19 cellular contexts compared by ENCODE assay signal in the genomic region with DNA sequence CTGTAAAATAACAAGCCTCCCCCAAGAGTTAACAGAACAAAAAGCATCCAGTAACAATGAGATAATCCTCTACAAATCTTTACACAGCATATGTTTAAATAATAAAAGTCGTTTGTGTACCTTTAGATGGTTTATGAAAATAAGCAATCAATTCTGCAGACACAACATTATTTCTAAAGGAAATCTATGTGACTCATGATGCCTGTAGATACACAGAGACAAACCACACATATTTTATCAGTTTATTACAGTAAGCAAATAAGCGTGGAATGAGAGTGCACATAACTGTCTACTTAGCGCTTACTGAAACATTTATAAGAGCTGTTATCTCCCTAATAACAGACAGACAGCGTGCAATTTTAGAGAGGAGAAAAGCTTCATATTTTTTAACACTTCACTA.
DNase-seq lines count a peak whose midpoint lies in the region; FAIRE-seq and TF ChIP-seq lines count a peak whose summit lies in the region.
"Had no signal": no experiment of that assay in that cellular context is flagged by ENCODE, and none has a peak within 500 bp of the region (broad histone marks: within the 10 kb centered on the region; RNA-seq: fewer than 3 reads in every experiment).

No MANE protein-coding gene starts in this region.

- peak; percentile 49 for DNase-seq in EL
- DNase-seq in NCI-H146 (lab: John Stamatoyannopoulos, UW): peak; percentile 17
- DNase-seq in astrocyte (ENCODE audit: low read depth): peak; percentile 68
- no peak for DNase-seq in HK-2 (ENCODE audit: unreplicated experiment)
- DNase-seq in nephron progenitor cell: no peak
- DNase-seq in retina: no peak
- no peak for DNase-seq in stimulated activated CD8-positive, alpha-beta memory T cell treated with anti-CD3 and anti-CD28 coated beads, Interleukin-4, amount 100 ng/mL, for 48 hours
- DNase-seq: activated CD4-positive, alpha-beta T cell treated with anti-CD3 and anti-CD28 coated beads for 48 hours; C1 segment of cervical spinal cord; central memory CD4-positive, alpha-beta T cell; nucleus accumbens; trophoblast cell had no signal

- H3K27ac Mint-ChIP-seq in astrocyte (ENCODE audit: unreplicated experiment) (no peak overlapping the region), nephron progenitor cell (no peak overlapping the region)
- H3K27ac Mint-ChIP-seq: activated naive CD4-positive, alpha-beta T cell treated with anti-CD3 and anti-CD28 coated beads, Interleukin-2, amount 50 U/mL, for 72 hours; mesothelial cell of epicardium; stimulated activated memory B cell treated with anti-CD40 and anti-IgM and Interleukin-4, amounts not matched to agents 10 μg/mL and 1 μg/mL and 100 μg/mL, for 72 hours; T-helper 2 cell treated with Interferon-gamma antibody and Interleukin-4, amounts not matched to agents 5 μg/mL and 100 μg/mL, for 36 hours had no signal

- H3K36me3 ChIP-seq in astrocyte (ENCODE audit: insufficient read depth, low read length): no peaks in the 10 kb centered on the region

- no peaks in the 10 kb centered on the region for H3K79me2 ChIP-seq in astrocyte (ENCODE audit: insufficient read depth, low read length)

- H3K36me3 Mint-ChIP-seq in astrocyte (ENCODE audit: low read depth, unreplicated experiment): peaks cover 7% of the 10 kb centered on the region
- peaks cover 12% of the 10 kb centered on the region for H3K36me3 Mint-ChIP-seq in nephron progenitor cell (ENCODE audit: low read depth)

- no peak overlapping the region for H3K4me3 ChIP-seq in astrocyte (ENCODE audit: insufficient read depth, low read depth, low read length)
- H3K4me3 ChIP-seq: GM12878 had no signal

- no peak overlapping the region for H3K27ac ChIP-seq in astrocyte (ENCODE audit: low read depth, low read length)
- H3K27ac ChIP-seq: KMS-11 had no signal

- peak; percentile 43 for FAIRE-seq in astrocyte (lab: Jason Lieb, UNC)
- peak; percentile 97 for FAIRE-seq in islet of Langerhans (lab: Jason Lieb, UNC)
- FAIRE-seq: GM12878 had no signal

- H2AFZ ChIP-seq in astrocyte (ENCODE audit: low read depth, low read length): no peak overlapping the region

- H3K27me3 Mint-ChIP-seq in astrocyte (ENCODE audit: low read depth, unreplicated experiment) (no peaks in the 10 kb centered on the region), nephron progenitor cell (ENCODE audit: low read depth, poor library complexity) (peaks cover 3% of the 10 kb centered on the region)
- H3K27me3 Mint-ChIP-seq: stimulated activated memory B cell treated with anti-CD40 and anti-IgM and Interleukin-4, amounts not matched to agents 10 μg/mL and 1 μg/mL and 100 μg/mL, for 72 hours had no signal

- no peaks in the 10 kb centered on the region for H4K20me1 ChIP-seq in astrocyte (ENCODE audit: insufficient read depth, low read length)

- no peak overlapping the region for H3K9ac ChIP-seq in astrocyte (ENCODE audit: low read length)
- H3K9ac ChIP-seq: KMS-11 had no signal

- no peak overlapping the region for H3K4me2 ChIP-seq in astrocyte (ENCODE audit: low read length)
- H3K4me2 ChIP-seq: KMS-11 had no signal

- H3K9me3 ChIP-seq in astrocyte (ENCODE audit: insufficient read depth, low read depth, low read length): no peaks in the 10 kb centered on the region

- H3K4me1 Mint-ChIP-seq in astrocyte (ENCODE audit: low read depth, unreplicated experiment): peaks cover 4% of the 10 kb centered on the region
- peaks cover 10% of the 10 kb centered on the region for H3K4me1 Mint-ChIP-seq in nephron progenitor cell
- H3K4me1 Mint-ChIP-seq: mesothelial cell of epicardium; stimulated activated memory B cell treated with anti-CD40 and anti-IgM and Interleukin-4, amounts not matched to agents 10 μg/mL and 1 μg/mL and 100 μg/mL, for 72 hours had no signal

- TF ChIP-seq CTCF in astrocyte (IDR thresholded peaks at IDR 0.05; ENCODE audit: insufficient read depth, low read depth, low read length) (no peak), nephron progenitor cell (IDR thresholded peaks at IDR 0.05) (no peak)

- H3K27me3 ChIP-seq in astrocyte (ENCODE audit: insufficient read depth, low read length): no peaks in the 10 kb centered on the region

- H3K4me3 Mint-ChIP-seq in astrocyte (ENCODE audit: unreplicated experiment): no peak overlapping the region
- H3K4me3 Mint-ChIP-seq in nephron progenitor cell: no peak overlapping the region
- H3K4me3 Mint-ChIP-seq: mesothelial cell of epicardium; stimulated activated memory B cell treated with anti-CD40 and anti-IgM and Interleukin-4, amounts not matched to agents 10 μg/mL and 1 μg/mL and 100 μg/mL, for 72 hours; T-helper 2 cell treated with Interferon-gamma antibody and Interleukin-4, amounts not matched to agents 5 μg/mL and 100 μg/mL, for 36 hours had no signal

- H3K9me3 Mint-ChIP-seq in astrocyte (ENCODE audit: unreplicated experiment) (peaks cover 1% of the 10 kb centered on the region), nephron progenitor cell (peaks cover 6% of the 10 kb centered on the region)
- H3K9me3 Mint-ChIP-seq: stimulated activated memory B cell treated with anti-CD40 and anti-IgM and Interleukin-4, amounts not matched to agents 10 μg/mL and 1 μg/mL and 100 μg/mL, for 72 hours; T-helper 2 cell treated with Interferon-gamma antibody and Interleukin-4, amounts not matched to agents 5 μg/mL and 100 μg/mL, for 36 hours had no signal

- no peaks in the 10 kb centered on the region for H3K4me1 ChIP-seq in astrocyte (ENCODE audit: insufficient read depth, low read length)

Comparison
In these comparisons a context has a peak if more than half of its experiments do, and no peak if none do; other contexts are left out.
1. DNase-seq: peak in EL (single experiment), NCI-H146 (single experiment) and astrocyte (single experiment); none in HK-2 (single experiment), nephron progenitor cell (single experiment), retina (single experiment) and stimulated activated CD8-positive, alpha-beta memory T cell treated with anti-CD3 and anti-CD28 coated beads, Interleukin-4, amount 100 ng/mL, for 48 hours (single experiment).